In the genomic region with DNA sequence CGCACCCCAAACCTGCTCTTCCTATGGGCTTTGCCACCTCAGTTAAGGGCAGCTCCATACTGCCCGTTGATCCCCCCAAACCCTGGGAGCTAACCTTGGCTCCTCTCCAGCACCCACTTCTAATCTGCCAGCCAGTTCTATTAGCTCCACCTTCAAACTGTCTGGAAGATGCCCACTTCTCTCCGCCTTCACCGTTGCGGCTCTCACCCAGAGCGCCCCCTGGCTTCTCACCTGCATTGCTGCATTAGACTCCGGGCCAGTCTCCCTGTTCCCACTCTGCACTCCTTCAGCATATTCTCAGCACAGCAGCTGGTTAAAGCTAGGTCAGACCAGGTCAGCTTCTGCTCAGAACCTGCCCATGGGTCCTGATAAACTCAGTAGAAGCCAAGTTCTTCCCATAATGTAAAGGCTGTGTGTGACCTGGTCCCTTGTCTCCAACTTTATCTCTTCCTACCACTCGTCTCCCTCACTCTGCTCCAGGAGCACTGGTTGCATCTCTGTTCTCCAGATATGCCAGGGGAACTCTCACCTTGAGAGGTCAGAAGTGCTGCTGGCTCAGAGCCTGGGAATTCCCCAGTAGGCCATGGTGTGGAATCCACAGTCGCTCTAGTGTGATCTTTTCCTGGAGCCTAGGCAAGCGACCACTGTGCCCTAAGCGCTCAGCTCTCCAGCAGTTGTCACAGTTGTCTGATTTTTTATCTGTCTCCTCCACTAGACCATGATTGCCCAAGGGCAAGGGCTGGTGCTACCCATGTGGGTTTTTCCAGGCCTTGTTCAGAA, we compare ENCODE assay signal across 1 cellular context.
TF ChIP-seq lines count a peak whose summit lies in the region.

No MANE protein-coding gene starts in this region.

TF ChIP-seq in HEK293, 187 proteins besides CTCF, POLR2A, EP300 and RAD21 (continued from another document):
- TF ChIP-seq, protein P1, sequence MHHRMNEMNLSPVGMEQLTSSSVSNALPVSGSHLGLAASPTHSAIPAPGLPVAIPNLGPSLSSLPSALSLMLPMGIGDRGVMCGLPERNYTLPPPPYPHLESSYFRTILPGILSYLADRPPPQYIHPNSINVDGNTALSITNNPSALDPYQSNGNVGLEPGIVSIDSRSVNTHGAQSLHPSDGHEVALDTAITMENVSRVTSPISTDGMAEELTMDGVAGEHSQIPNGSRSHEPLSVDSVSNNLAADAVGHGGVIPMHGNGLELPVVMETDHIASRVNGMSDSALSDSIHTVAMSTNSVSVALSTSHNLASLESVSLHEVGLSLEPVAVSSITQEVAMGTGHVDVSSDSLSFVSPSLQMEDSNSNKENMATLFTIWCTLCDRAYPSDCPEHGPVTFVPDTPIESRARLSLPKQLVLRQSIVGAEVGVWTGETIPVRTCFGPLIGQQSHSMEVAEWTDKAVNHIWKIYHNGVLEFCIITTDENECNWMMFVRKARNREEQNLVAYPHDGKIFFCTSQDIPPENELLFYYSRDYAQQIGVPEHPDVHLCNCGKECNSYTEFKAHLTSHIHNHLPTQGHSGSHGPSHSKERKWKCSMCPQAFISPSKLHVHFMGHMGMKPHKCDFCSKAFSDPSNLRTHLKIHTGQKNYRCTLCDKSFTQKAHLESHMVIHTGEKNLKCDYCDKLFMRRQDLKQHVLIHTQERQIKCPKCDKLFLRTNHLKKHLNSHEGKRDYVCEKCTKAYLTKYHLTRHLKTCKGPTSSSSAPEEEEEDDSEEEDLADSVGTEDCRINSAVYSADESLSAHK (tag by site-specific recombination; IDR thresholded peaks at IDR 0.05): no peak
- TF ChIP-seq KLF10 (tag by site-specific recombination; IDR thresholded peaks at IDR 0.05): no peak
- no peak for TF ChIP-seq ZNF184 (tag by site-specific recombination; IDR thresholded peaks at IDR 0.05)
- no peak for TF ChIP-seq ZNF221 (tag by site-specific recombination; IDR thresholded peaks at IDR 0.05; ENCODE audit: borderline replicate concordance)
- no peak for TF ChIP-seq ZNF214 (tag by site-specific recombination; IDR thresholded peaks at IDR 0.05; ENCODE audit: borderline replicate concordance)
- TF ChIP-seq, protein P2, sequence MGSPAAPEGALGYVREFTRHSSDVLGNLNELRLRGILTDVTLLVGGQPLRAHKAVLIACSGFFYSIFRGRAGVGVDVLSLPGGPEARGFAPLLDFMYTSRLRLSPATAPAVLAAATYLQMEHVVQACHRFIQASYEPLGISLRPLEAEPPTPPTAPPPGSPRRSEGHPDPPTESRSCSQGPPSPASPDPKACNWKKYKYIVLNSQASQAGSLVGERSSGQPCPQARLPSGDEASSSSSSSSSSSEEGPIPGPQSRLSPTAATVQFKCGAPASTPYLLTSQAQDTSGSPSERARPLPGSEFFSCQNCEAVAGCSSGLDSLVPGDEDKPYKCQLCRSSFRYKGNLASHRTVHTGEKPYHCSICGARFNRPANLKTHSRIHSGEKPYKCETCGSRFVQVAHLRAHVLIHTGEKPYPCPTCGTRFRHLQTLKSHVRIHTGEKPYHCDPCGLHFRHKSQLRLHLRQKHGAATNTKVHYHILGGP (tag by site-specific recombination; IDR thresholded peaks at IDR 0.05): no peak
- TF ChIP-seq GLI4 (tag by site-specific recombination; IDR thresholded peaks at IDR 0.05): no peak
- TF ChIP-seq ZFP69B (tag by site-specific recombination; IDR thresholded peaks at IDR 0.05): no peak
- TF ChIP-seq, protein P3, sequence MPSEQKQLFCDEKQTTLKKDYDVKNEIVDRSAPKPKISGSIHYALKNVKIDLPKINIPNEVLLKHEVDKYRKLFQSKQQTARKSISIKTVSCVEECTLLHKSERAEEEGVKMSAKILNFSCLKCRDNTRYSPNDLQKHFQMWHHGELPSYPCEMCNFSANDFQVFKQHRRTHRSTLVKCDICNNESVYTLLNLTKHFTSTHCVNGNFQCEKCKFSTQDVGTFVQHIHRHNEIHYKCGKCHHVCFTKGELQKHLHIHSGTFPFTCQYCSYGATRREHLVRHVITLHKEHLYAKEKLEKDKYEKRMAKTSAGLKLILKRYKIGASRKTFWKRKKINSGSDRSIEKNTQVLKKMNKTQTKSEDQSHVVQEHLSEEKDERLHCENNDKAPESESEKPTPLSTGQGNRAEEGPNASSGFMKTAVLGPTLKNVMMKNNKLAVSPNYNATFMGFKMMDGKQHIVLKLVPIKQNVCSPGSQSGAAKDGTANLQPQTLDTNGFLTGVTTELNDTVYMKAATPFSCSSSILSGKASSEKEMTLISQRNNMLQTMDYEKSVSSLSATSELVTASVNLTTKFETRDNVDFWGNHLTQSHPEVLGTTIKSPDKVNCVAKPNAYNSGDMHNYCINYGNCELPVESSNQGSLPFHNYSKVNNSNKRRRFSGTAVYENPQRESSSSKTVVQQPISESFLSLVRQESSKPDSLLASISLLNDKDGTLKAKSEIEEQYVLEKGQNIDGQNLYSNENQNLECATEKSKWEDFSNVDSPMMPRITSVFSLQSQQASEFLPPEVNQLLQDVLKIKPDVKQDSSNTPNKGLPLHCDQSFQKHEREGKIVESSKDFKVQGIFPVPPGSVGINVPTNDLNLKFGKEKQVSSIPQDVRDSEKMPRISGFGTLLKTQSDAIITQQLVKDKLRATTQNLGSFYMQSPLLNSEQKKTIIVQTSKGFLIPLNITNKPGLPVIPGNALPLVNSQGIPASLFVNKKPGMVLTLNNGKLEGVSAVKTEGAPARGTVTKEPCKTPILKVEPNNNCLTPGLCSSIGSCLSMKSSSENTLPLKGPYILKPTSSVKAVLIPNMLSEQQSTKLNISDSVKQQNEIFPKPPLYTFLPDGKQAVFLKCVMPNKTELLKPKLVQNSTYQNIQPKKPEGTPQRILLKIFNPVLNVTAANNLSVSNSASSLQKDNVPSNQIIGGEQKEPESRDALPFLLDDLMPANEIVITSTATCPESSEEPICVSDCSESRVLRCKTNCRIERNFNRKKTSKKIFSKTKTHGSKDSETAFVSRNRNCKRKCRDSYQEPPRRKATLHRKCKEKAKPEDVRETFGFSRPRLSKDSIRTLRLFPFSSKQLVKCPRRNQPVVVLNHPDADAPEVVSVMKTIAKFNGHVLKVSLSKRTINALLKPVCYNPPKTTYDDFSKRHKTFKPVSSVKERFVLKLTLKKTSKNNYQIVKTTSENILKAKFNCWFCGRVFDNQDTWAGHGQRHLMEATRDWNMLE (tag by site-specific recombination; conservative IDR thresholded peaks at IDR 0.05; ENCODE audit: low read depth): no peak
- no peak for TF ChIP-seq ZBTB7A (tag by site-specific recombination; IDR thresholded peaks at IDR 0.05; ENCODE audit: low read depth)
- no peak for TF ChIP-seq ZNF571 (tag by site-specific recombination; IDR thresholded peaks at IDR 0.05)
- no peak for TF ChIP-seq ZSCAN30 (tag by site-specific recombination; IDR thresholded peaks at IDR 0.05)
- no peak for TF ChIP-seq ZNF776 (tag by site-specific recombination; IDR thresholded peaks at IDR 0.05; ENCODE audit: borderline replicate concordance)
- TF ChIP-seq, protein P4, sequence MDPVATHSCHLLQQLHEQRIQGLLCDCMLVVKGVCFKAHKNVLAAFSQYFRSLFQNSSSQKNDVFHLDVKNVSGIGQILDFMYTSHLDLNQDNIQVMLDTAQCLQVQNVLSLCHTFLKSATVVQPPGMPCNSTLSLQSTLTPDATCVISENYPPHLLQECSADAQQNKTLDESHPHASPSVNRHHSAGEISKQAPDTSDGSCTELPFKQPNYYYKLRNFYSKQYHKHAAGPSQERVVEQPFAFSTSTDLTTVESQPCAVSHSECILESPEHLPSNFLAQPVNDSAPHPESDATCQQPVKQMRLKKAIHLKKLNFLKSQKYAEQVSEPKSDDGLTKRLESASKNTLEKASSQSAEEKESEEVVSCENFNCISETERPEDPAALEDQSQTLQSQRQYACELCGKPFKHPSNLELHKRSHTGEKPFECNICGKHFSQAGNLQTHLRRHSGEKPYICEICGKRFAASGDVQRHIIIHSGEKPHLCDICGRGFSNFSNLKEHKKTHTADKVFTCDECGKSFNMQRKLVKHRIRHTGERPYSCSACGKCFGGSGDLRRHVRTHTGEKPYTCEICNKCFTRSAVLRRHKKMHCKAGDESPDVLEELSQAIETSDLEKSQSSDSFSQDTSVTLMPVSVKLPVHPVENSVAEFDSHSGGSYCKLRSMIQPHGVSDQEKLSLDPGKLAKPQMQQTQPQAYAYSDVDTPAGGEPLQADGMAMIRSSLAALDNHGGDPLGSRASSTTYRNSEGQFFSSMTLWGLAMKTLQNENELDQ (tag by site-specific recombination; IDR thresholded peaks at IDR 0.05; ENCODE audit: low read depth): no peak
- no peak for TF ChIP-seq ZNF510 (tag by site-specific recombination; IDR thresholded peaks at IDR 0.05; ENCODE audit: insufficient replicate concordance)
- no peak for TF ChIP-seq ZBTB1 (tag by site-specific recombination; IDR thresholded peaks at IDR 0.05)
TF ChIP-seq in HEK293: peak in this region for 0.
